Comparison of ENCODE assay signal across 19 cellular contexts in the genomic region with DNA sequence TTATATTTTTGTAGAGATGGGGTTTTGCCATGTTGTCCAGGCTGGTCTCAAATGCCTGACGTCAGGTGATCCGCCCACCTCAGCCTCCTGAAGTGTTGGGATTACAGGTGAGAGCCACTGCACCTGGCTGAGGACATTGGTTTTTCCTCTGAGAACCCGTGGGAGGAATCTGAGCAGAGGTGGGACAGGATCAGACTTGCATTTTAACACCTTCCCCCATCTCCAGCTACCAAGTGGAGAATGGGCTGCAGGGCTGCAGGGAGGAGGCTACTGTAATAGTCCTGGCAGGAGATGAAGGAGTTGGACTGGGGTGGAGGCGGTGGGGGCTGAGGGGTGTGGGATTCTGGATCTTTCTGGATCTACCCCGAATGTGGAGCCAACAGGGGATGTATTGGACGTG. TPM values are rescaled to one million over a fixed set of nuclear protein-coding genes. Genes with fewer than 3 reads are reported as not detected.
A peak's percentile ranks its signal among the peaks of the same experiment; 100 is the strongest.
DNase-seq lines count a peak whose midpoint lies in the region; ATAC-seq and TF ChIP-seq lines count a peak whose summit lies in the region.
"Had no signal": no experiment of that assay in that cellular context is flagged by ENCODE, and none has a peak within 500 bp of the region (broad histone marks: within the 10 kb centered on the region; RNA-seq: fewer than 3 reads in every experiment).

No MANE protein-coding gene starts in this region.

- H2BK120ac ChIP-seq in neuronal stem cell (ENCODE audit: low read depth, low read length) = no peak overlapping the region

- H3K27me3 Mint-ChIP-seq in natural killer cell treated with Interleukin-12 subunit alpha and Interleukin-12 subunit beta and Interleukin-15 and Interleukin-18, amount 100 ng/mL, for 72 hours = no peaks in the 10 kb centered on the region
- H3K27me3 Mint-ChIP-seq in natural killer cell (ENCODE audit: low read depth in 2 of 2) = no peaks in the 10 kb centered on the region
- no peaks in the 10 kb centered on the region for H3K27me3 Mint-ChIP-seq in dendritic cell treated with granulocyte-macrophage colony-stimulating factor and Interleukin-4, amounts not matched to agents 40 ng/mL and 50 ng/mL, for 4 days

- H4K8ac ChIP-seq in neuronal stem cell (ENCODE audit: low read depth, low read length) = no peak overlapping the region

- no peak overlapping the region for H2BK5ac ChIP-seq in neuronal stem cell (ENCODE audit: low read length)

- peak overlapping the region; percentile 41 for H3K4me3 Mint-ChIP-seq in natural killer cell treated with Interleukin-12 subunit alpha and Interleukin-12 subunit beta and Interleukin-15 and Interleukin-18, amount 100 ng/mL, for 72 hours
- no peak overlapping the region for H3K4me3 Mint-ChIP-seq in natural killer cell
- H3K4me3 Mint-ChIP-seq in dendritic cell treated with granulocyte-macrophage colony-stimulating factor and Interleukin-4, amounts not matched to agents 40 ng/mL and 50 ng/mL, for 4 days = no peak overlapping the region

- no peak overlapping the region for H3K4me3 ChIP-seq in RWPE2 (ENCODE audit: severe bottlenecking)
- no peak overlapping the region for H3K4me3 ChIP-seq in neuronal stem cell (ENCODE audit: low read length in 2 of 2)
- H3K4me3 ChIP-seq in thyroid gland (replicated peaks in 1 of 3) = no peak overlapping the region
- H3K4me3 ChIP-seq: K562 had no signal

- no peak overlapping the region for H2BK15ac ChIP-seq in neuronal stem cell (ENCODE audit: low read length)

- H3K27me3 ChIP-seq in RWPE2 (ENCODE audit: insufficient read depth, poor library complexity, severe bottlenecking) (no peaks in the 10 kb centered on the region), neuronal stem cell (ENCODE audit: control insufficient read depth in 3 of 3, insufficient read depth in 3 of 3, low read depth in 1 of 3, low read length in 3 of 3) (peaks cover 0 to 4% (median 0%) of the 10 kb centered on the region in 3 experiments), thyroid gland (no peaks in the 10 kb centered on the region)

- no peak overlapping the region for H3K4ac ChIP-seq in neuronal stem cell (ENCODE audit: low read length)

- H3K4me2 ChIP-seq in neuronal stem cell (ENCODE audit: insufficient read depth, low read length, poor library complexity, severe bottlenecking) = no peak overlapping the region

- no peak overlapping the region for H2BK12ac ChIP-seq in neuronal stem cell (ENCODE audit: low read length)

- no peaks in the 10 kb centered on the region for H3K9me3 Mint-ChIP-seq in natural killer cell treated with Interleukin-12 subunit alpha and Interleukin-12 subunit beta and Interleukin-15 and Interleukin-18, amount 100 ng/mL, for 72 hours
- H3K9me3 Mint-ChIP-seq in natural killer cell = no peaks in the 10 kb centered on the region
- no peaks in the 10 kb centered on the region for H3K9me3 Mint-ChIP-seq in dendritic cell treated with granulocyte-macrophage colony-stimulating factor and Interleukin-4, amounts not matched to agents 40 ng/mL and 50 ng/mL, for 4 days

- no peaks in the 10 kb centered on the region for H3K79me1 ChIP-seq in neuronal stem cell (ENCODE audit: low read depth, low read length)

- peaks cover 58% of the 10 kb centered on the region for H3K4me1 ChIP-seq in RWPE2 (ENCODE audit: insufficient read depth, poor library complexity, severe bottlenecking)
- H3K4me1 ChIP-seq in neuronal stem cell (ENCODE audit: control insufficient read depth in 2 of 2, insufficient read depth in 1 of 2, low read depth in 1 of 2, low read length in 2 of 2) = no peaks in the 10 kb centered on the region
- H3K4me1 ChIP-seq in thyroid gland = no peaks in the 10 kb centered on the region

- H3K36me3 ChIP-seq in RWPE2 (ENCODE audit: low read depth) = no peaks in the 10 kb centered on the region
- H3K36me3 ChIP-seq in neuronal stem cell (replicated peaks in 1 of 2; ENCODE audit: control insufficient read depth in 2 of 2, insufficient read depth in 2 of 2, low read length in 2 of 2) = no peaks in the 10 kb centered on the region
- no peaks in the 10 kb centered on the region for H3K36me3 ChIP-seq in thyroid gland

- H3K9me3 ChIP-seq in RWPE2 (ENCODE audit: severe bottlenecking) (no peaks in the 10 kb centered on the region), neuronal stem cell (replicated peaks in 1 of 2; ENCODE audit: control insufficient read depth in 2 of 2, insufficient read depth in 1 of 2, low read depth in 1 of 2, low read length in 2 of 2) (no peaks in the 10 kb centered on the region), thyroid gland (no peaks in the 10 kb centered on the region)

- TF ChIP-seq CTCF in natural killer cell (IDR thresholded peaks at IDR 0.05) = no peak
- no peak for TF ChIP-seq CTCF in RWPE2 (IDR thresholded peaks at IDR 0.05; ENCODE audit: poor library complexity, severe bottlenecking)
- TF ChIP-seq CTCF in thyroid gland (IDR thresholded peaks at IDR 0.05) = no peak

- H3K36me3 Mint-ChIP-seq in natural killer cell treated with Interleukin-12 subunit alpha and Interleukin-12 subunit beta and Interleukin-15 and Interleukin-18, amount 100 ng/mL, for 72 hours = peaks cover 3% of the 10 kb centered on the region
- no peaks in the 10 kb centered on the region for H3K36me3 Mint-ChIP-seq in natural killer cell
- H3K36me3 Mint-ChIP-seq in dendritic cell treated with granulocyte-macrophage colony-stimulating factor and Interleukin-4, amounts not matched to agents 40 ng/mL and 50 ng/mL, for 4 days (ENCODE audit: low read depth) = peaks cover 33% of the 10 kb centered on the region

- no peak overlapping the region for H3K23ac ChIP-seq in neuronal stem cell (ENCODE audit: low read depth, low read length, poor library complexity)

- no peak overlapping the region for H2AK5ac ChIP-seq in neuronal stem cell (ENCODE audit: low read depth, low read length)

- no CpG with 5 or more reads among the region's 6 CpGs for WGBS in neuronal stem cell (ENCODE audit: extremely low coverage in 2 of 2, insufficient read length in 2 of 2, insufficient replicate concordance in 1 of 2), 2 donors
- WGBS in thyroid gland, 2 donors = 77 to 84% methylated on average over 6 of the region's 6 CpGs

- H3K14ac ChIP-seq in neuronal stem cell (ENCODE audit: low read length) = no peak overlapping the region

- H3K9ac ChIP-seq in neuronal stem cell (ENCODE audit: low read depth, low read length, poor library complexity) = no peak overlapping the region

- DNase-seq in natural killer cell treated with Interleukin-12 subunit alpha and Interleukin-12 subunit beta and Interleukin-15 and Interleukin-18, amount 100 ng/mL, for 72 hours (ENCODE audit: low spot score) = no peak
- DNase-seq in natural killer cell = no peak
- DNase-seq in RWPE2 (ENCODE audit: low spot score) = peak; percentile 71
- DNase-seq in neuronal stem cell (ENCODE audit: low spot score) = no peak
- no peak for DNase-seq in thyroid gland
- no peak for DNase-seq in posterior vena cava (ENCODE audit: low spot score)
- DNase-seq in germinal center (ENCODE audit: low spot score) = no peak
- DNase-seq: DMS53, GOT3, MV-4-11, NCI-H1417, NCI-H1930, NCI-H2171 treated with DMSO at 0.1 percent for 48 hours, NCI-H446 treated with DMSO at 0.1 percent for 48 hours, NCI-H774, PC-3 had no signal

- no peak overlapping the region for H2AFZ ChIP-seq in neuronal stem cell (ENCODE audit: low read length)

- H4K91ac ChIP-seq in neuronal stem cell (ENCODE audit: low read depth, low read length, poor library complexity) = no peak overlapping the region

- H3K27ac ChIP-seq in RWPE2 (ENCODE audit: poor library complexity, severe bottlenecking) (peak overlapping the region; percentile 93), neuronal stem cell (replicated peaks; ENCODE audit: low read length) (no peak overlapping the region), thyroid gland (no peak overlapping the region)

- H3K18ac ChIP-seq in neuronal stem cell (ENCODE audit: low read length) = peak overlapping the region; percentile 9

- intact Hi-C loops in natural killer cell (cut with micrococcal nuclease) = no loop called here
- intact Hi-C loops in dendritic cell treated with granulocyte-macrophage colony-stimulating factor and Interleukin-4, amounts not matched to agents 40 ng/mL and 50 ng/mL, for 4 days (cut with micrococcal nuclease) = no loop called here
- intact Hi-C loops in thyroid gland (cut with DNase I) = no loop called here
- intact Hi-C loops in posterior vena cava (cut with DNase I) = no loop called here

- TF ChIP-seq POLR2A in thyroid gland (IDR thresholded peaks at IDR 0.05) = no peak

- ATAC-seq in natural killer cell treated with Interleukin-12 subunit alpha and Interleukin-12 subunit beta and Interleukin-15 and Interleukin-18, amount 100 ng/mL, for 72 hours = no peak
- ATAC-seq in natural killer cell (no peak), RWPE2 (ENCODE audit: low read depth) (peak; percentile 30)
- ATAC-seq: K562, PC-3 had no signal

- peaks cover 46 to 58% of the 10 kb centered on the region in 2 donors for H3K4me1 Mint-ChIP-seq in natural killer cell treated with Interleukin-12 subunit alpha and Interleukin-12 subunit beta and Interleukin-15 and Interleukin-18, amount 100 ng/mL, for 72 hours (ENCODE audit: low read depth in 2 of 2)
- H3K4me1 Mint-ChIP-seq in natural killer cell = peaks cover 36 to 47% of the 10 kb centered on the region in 2 donors
- peaks cover 63% of the 10 kb centered on the region for H3K4me1 Mint-ChIP-seq in dendritic cell treated with granulocyte-macrophage colony-stimulating factor and Interleukin-4, amounts not matched to agents 40 ng/mL and 50 ng/mL, for 4 days (ENCODE audit: low read depth)

- H3K27ac Mint-ChIP-seq in natural killer cell treated with Interleukin-12 subunit alpha and Interleukin-12 subunit beta and Interleukin-15 and Interleukin-18, amount 100 ng/mL, for 72 hours = peak overlapping the region in 1 of 2 donors; percentile 81
- H3K27ac Mint-ChIP-seq in natural killer cell = no peak overlapping the region
- peak overlapping the region; percentile 34 for H3K27ac Mint-ChIP-seq in dendritic cell treated with granulocyte-macrophage colony-stimulating factor and Interleukin-4, amounts not matched to agents 40 ng/mL and 50 ng/mL, for 4 days

RNA-seq across cellular contexts. Expression of a gene that starts 24.5 kb away (rescaled TPM):
- 10 to 100 TPM; 29.6 to 58.2 TPM for total RNA-seq in natural killer cell treated with Interleukin-12 subunit alpha and Interleukin-12 subunit beta and Interleukin-15 and Interleukin-18, amount 100 ng/mL, for 72 hours
- total RNA-seq in natural killer cell (10 to 100 TPM; 25.1 to 91.0 (median 31.8) TPM), thyroid gland (10 to 100 TPM in 1 of 4 donors, 1 to 10 TPM in 3; 7.0 to 15.5 (median 8.5) TPM), posterior vena cava (1 to 10 TPM; 2.7 to 4.0 TPM)
- polyA plus RNA-seq in neuronal stem cell (2013, experiment 1 of 2) = 12.2 TPM
- 11.7 TPM for polyA plus RNA-seq in neuronal stem cell (2013, experiment 2 of 2)

RNA-seq across cellular contexts. Expression of a gene that starts 58.1 kb away (rescaled TPM):
- total RNA-seq in natural killer cell treated with Interleukin-12 subunit alpha and Interleukin-12 subunit beta and Interleukin-15 and Interleukin-18, amount 100 ng/mL, for 72 hours = not detected
- total RNA-seq in natural killer cell = not detected
- 0.14 TPM for polyA plus RNA-seq in neuronal stem cell (2013, experiment 1 of 2)
- 0.17 TPM for polyA plus RNA-seq in neuronal stem cell (2013, experiment 2 of 2)
- 1 to 10 TPM in 3 of 4 donors, under 1 TPM in 1; 0.40 to 3.8 (median 3.2) TPM for total RNA-seq in thyroid gland
- total RNA-seq in posterior vena cava = 1 to 10 TPM in 1 of 2 donors, under 1 TPM in 1; 0.24 to 1.1 TPM
- total RNA-seq: K562, PC-3, SK-MEL-5 had no signal
- polyA plus RNA-seq: K562 had no signal
